36 cellular contexts compared by ENCODE assay signal in the genomic region with DNA sequence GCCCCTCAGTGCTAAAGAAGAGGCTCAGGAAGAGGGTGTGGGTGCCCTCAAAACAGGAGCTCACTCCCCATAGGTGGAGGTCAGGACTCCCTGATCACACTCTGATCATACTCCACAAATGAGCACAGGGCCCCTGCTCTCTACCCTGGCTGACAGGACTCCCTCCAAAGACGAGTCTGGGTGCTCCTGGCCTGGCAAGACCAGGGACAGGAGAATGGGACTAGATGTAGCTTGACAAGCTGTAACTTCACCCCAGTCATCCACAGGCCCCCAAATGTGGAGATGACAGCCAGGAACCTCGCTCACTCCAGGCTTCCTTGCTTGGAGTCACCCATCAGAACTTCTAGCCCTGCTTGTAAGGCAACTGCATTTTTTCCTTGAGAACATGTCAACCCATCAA. TPM values are rescaled to one million over a fixed set of nuclear protein-coding genes. Genes with fewer than 3 reads are reported as not detected.
"Had no signal": no experiment of that assay in that cellular context is flagged by ENCODE, and none has a peak within 500 bp of the region (broad histone marks: within the 10 kb centered on the region; RNA-seq: fewer than 3 reads in every experiment).

No MANE protein-coding gene starts in this region.

- DNase-seq: activated B cell treated with CpG ODN at 0.5 μM for 24 hours; activated CD4-positive, alpha-beta memory T cell treated with anti-CD3 and anti-CD28 coated beads for 36 hours; activated CD4-positive, alpha-beta T cell treated with anti-CD3 and anti-CD28 coated beads for 4 hours; activated CD4-positive, alpha-beta T cell treated with anti-CD3 and anti-CD28 coated beads, Interleukin-2, amount 50 U/mL, for 1 hour; activated CD4-positive, CD25-positive, alpha-beta regulatory T cell treated with anti-CD3 and anti-CD28 coated beads, Interleukin-2, amount 50 U/mL, for 72 hours; activated CD8-positive, alpha-beta memory T cell treated with anti-CD3 and anti-CD28 coated beads, Interleukin-2, amount 50 U/mL, for 4 hours; activated effector memory CD4-positive, alpha-beta T cell treated with anti-CD3 and anti-CD28 coated beads, Interleukin-2, amount 50 U/mL, for 16 hours; activated naive CD4-positive, alpha-beta T cell; activated naive CD4-positive, alpha-beta T cell treated with anti-CD3 and anti-CD28 coated beads, Interleukin-2, amount 50 U/mL, for 16 hours; activated naive CD8-positive, alpha-beta T cell treated with anti-CD3 and anti-CD28 coated beads for 36 hours; activated T-cell treated with anti-CD3 and anti-CD28 coated beads for 4 hours; activated T-cell treated with anti-CD3 and anti-CD28 coated beads, Interleukin-2, amount 50 U/mL, for 48 hours; amniotic stem cell; brain microvascular endothelial cell; Kasumi-1; KG1; MG63; MV-4-11; NCI-H1092; NCI-H1436 treated with DMSO at 0.1 percent for 48 hours; NCI-H1694 treated with DMSO at 0.1 percent for 48 hours; NCI-H2029; NCI-H345; NCI-H524 treated with DMSO at 0.1 percent for 48 hours; PC-3; SIG-M5; SW 1271; T-helper 1 cell; T-helper 2 cell; T-helper 9 cell had no signal

- H3K27ac Mint-ChIP-seq: activated B cell treated with CpG ODN at 0.5 μM for 24 hours; activated CD4-positive, alpha-beta memory T cell treated with anti-CD3 and anti-CD28 coated beads for 36 hours; activated naive CD8-positive, alpha-beta T cell treated with anti-CD3 and anti-CD28 coated beads for 36 hours; activated T-helper 17 cell treated with anti-CD3 and anti-CD28 coated beads, Interleukin-2, amount 50 U/mL, for 72 hours had no signal

- H3K4me1 ChIP-seq: Peyer's patch had no signal

- H3K9me3 Mint-ChIP-seq: activated B cell treated with CpG ODN at 0.5 μM for 24 hours; activated CD4-positive, alpha-beta memory T cell treated with anti-CD3 and anti-CD28 coated beads for 36 hours; activated naive CD8-positive, alpha-beta T cell treated with anti-CD3 and anti-CD28 coated beads for 36 hours; activated T-helper 17 cell treated with anti-CD3 and anti-CD28 coated beads, Interleukin-2, amount 50 U/mL, for 72 hours had no signal

- H3K27ac ChIP-seq: brain microvascular endothelial cell, cardiac muscle cell, Peyer's patch, RWPE1, VCaP had no signal

- H3K27me3 ChIP-seq: brain microvascular endothelial cell, MG63, Peyer's patch had no signal

- H3K4me3 Mint-ChIP-seq: activated B cell treated with CpG ODN at 0.5 μM for 24 hours; activated CD4-positive, alpha-beta memory T cell treated with anti-CD3 and anti-CD28 coated beads for 36 hours; activated naive CD8-positive, alpha-beta T cell treated with anti-CD3 and anti-CD28 coated beads for 36 hours; activated T-helper 17 cell treated with anti-CD3 and anti-CD28 coated beads, Interleukin-2, amount 50 U/mL, for 72 hours had no signal

- H3K9me3 ChIP-seq: MG63, Peyer's patch had no signal

- ATAC-seq: activated T-helper 17 cell treated with anti-CD3 and anti-CD28 coated beads, Interleukin-2, amount 50 U/mL, for 72 hours; PC-3; Right ventricle myocardium inferior had no signal

- H3K4me1 Mint-ChIP-seq: activated B cell treated with CpG ODN at 0.5 μM for 24 hours; activated naive CD8-positive, alpha-beta T cell treated with anti-CD3 and anti-CD28 coated beads for 36 hours; activated T-helper 17 cell treated with anti-CD3 and anti-CD28 coated beads, Interleukin-2, amount 50 U/mL, for 72 hours had no signal

- H3K36me3 ChIP-seq: brain microvascular endothelial cell, cardiac muscle cell, MG63, Peyer's patch had no signal

- H3K36me3 Mint-ChIP-seq: activated CD4-positive, alpha-beta memory T cell treated with anti-CD3 and anti-CD28 coated beads for 36 hours; activated naive CD8-positive, alpha-beta T cell treated with anti-CD3 and anti-CD28 coated beads for 36 hours had no signal

- H3K27me3 Mint-ChIP-seq: activated CD4-positive, alpha-beta memory T cell treated with anti-CD3 and anti-CD28 coated beads for 36 hours had no signal

- H3K4me3 ChIP-seq: cardiac muscle cell, MG63, Peyer's patch had no signal

RNA-seq across cellular contexts. Expression of gene SCN5A, which starts 11.1 kb away (rescaled TPM):
- total RNA-seq: activated B cell treated with CpG ODN at 0.5 μM for 24 hours, PC-3 had no signal
